ENCODE assay signal across 8 cellular contexts in the genomic region with DNA sequence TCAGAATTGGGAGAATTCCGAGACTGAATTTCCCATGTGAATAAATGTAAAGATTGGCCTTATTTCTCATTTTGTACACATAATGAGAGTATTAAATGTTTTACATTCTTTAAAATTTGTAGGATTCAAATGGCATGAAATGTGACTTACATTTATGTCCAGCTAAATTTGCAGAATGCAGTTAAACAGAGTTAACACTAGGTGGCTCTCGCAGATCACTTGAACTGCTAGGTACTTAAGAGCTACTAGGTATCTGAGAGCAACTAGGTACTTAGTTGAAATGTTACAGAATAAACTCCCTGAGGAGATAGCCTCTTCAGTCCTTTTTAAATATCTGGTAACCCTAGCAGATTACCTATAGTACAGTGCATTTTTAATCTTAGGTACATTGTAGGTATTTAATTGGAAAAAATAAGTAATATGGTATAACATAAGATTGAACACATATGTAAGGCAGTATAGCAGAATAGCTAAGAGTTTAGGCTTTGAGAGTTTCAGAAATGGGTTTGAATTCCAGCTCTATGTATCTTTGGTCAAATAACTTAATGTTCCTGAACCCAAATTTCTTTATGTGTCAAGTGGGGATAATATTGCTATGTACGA.
DNase-seq lines count a peak whose midpoint lies in the region; ATAC-seq, FAIRE-seq and TF ChIP-seq lines count a peak whose summit lies in the region.

No MANE protein-coding gene starts in this region.

- DNase-seq in HT-29 (ENCODE audit: low spot score) (peak; percentile 45), NCI-H69 (lab: John Stamatoyannopoulos, UW) (peak; percentile 86), astrocyte of the cerebellum (ENCODE audit: low read depth) (peak; percentile 72), iPS DF 19.7 (ENCODE audit: low read depth, low spot score) (peak; percentile 40), small intestine (peak; percentile 52)

- no peak for TF ChIP-seq POLR2A in GM18505 (IDR thresholded peaks at IDR 0.05; ENCODE audit: borderline replicate concordance, extremely low read depth, insufficient read depth, insufficient read length)

- H3K4me1 ChIP-seq in small intestine (ENCODE audit: control insufficient read depth in 2 of 2, insufficient read depth in 1 of 2, low read depth in 1 of 2, low read length in 1 of 2): no peaks in the 10 kb centered on the region

- TF ChIP-seq CTCF in C4-2B (conservative IDR thresholded peaks at IDR 0.05) (peak; percentile 93), astrocyte of the cerebellum (IDR thresholded peaks at IDR 0.05; ENCODE audit: low read depth, low read length, missing control alignments) (peak; percentile 70)

- H3K27me3 ChIP-seq in small intestine (ENCODE audit: control insufficient read depth in 2 of 2, insufficient read depth in 2 of 2, low read length in 2 of 2): no peaks in the 10 kb centered on the region

- in situ Hi-C loops in astrocyte of the cerebellum (cut with HindIII; ENCODE audit: low sequenced_read_pairs): no loop called here

- 46 to 59% (median 53%) methylated on average over 3 of the region's 3 CpGs for WGBS in small intestine, 3 donors

- H3K36me3 ChIP-seq in small intestine (ENCODE audit: control insufficient read depth in 2 of 2, insufficient read depth in 2 of 2, low read length in 2 of 2): peaks cover 0 to 2% of the 10 kb centered on the region in 2 donors

- peak; percentile 41 for FAIRE-seq in small intestine (lab: Jason Lieb, UNC)

- ATAC-seq in GM18505 (IDR thresholded peaks at IDR 0.05; ENCODE audit: unreplicated experiment): peak; percentile 58
- no peak for ATAC-seq in GM19397 (IDR thresholded peaks at IDR 0.05; ENCODE audit: unreplicated experiment)

- H3K27ac ChIP-seq in C4-2B: no peak overlapping the region
- H3K27ac ChIP-seq in small intestine (ENCODE audit: low read depth in 1 of 2, low read length in 1 of 2): no peak overlapping the region

- H3K9me3 ChIP-seq in small intestine (ENCODE audit: control insufficient read depth, low read depth): no peaks in the 10 kb centered on the region

- H3K4me3 ChIP-seq in astrocyte of the cerebellum (ENCODE audit: low read depth, low read length) (no peak overlapping the region), small intestine (ENCODE audit: low read depth in 1 of 2, low read length in 2 of 2) (no peak overlapping the region)
